Comparison of ENCODE assay signal across 24 cellular contexts in the genomic region with DNA sequence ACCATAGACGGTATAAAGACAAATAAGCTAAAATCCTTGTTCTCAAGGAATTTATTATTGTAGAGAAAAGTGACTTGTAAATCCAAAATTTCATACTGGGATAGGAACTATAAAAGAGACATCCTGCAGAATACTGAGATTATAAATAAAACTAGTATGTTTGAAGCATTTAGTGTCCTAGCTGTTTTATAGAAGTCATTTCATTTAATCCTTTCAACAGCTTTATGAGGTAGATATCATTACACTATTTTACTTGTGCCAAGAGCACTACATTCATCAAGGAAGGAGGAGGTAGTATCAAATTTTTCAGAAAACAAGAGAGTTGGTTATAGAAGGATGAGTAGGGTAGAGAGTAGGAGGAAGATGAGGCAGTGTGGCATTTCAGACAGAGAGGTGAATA.
"Had no signal": no experiment of that assay in that cellular context is flagged by ENCODE, and none has a peak within 500 bp of the region (broad histone marks: within the 10 kb centered on the region; RNA-seq: fewer than 3 reads in every experiment).

No MANE protein-coding gene starts in this region.

- H3K4me3 Mint-ChIP-seq: activated CD8-positive, alpha-beta T cell treated with anti-CD3 and anti-CD28 coated beads for 36 hours; activated naive CD4-positive, alpha-beta T cell treated with anti-CD3 and anti-CD28 coated beads, Interleukin-2, amount 10 ng/mL, durations not matched to agents 7 days and 5 days; activated naive CD8-positive, alpha-beta T cell treated with anti-CD3 and anti-CD28 coated beads, Interleukin-2, amount 50 U/mL, for 24 hours; naive B cell; neural progenitor cell; T-cell had no signal

- H3K4me1 Mint-ChIP-seq: activated naive CD4-positive, alpha-beta T cell treated with anti-CD3 and anti-CD28 coated beads, Interleukin-2, amount 10 ng/mL, durations not matched to agents 7 days and 5 days; activated naive CD8-positive, alpha-beta T cell treated with anti-CD3 and anti-CD28 coated beads, Interleukin-2, amount 50 U/mL, for 24 hours; naive B cell had no signal

- H2AFZ ChIP-seq: neural progenitor cell had no signal

- DNase-seq: activated CD4-positive, alpha-beta T cell treated with anti-CD3 and anti-CD28 coated beads for 48 hours; activated CD4-positive, CD25-positive, alpha-beta regulatory T cell; activated CD8-positive, alpha-beta T cell treated with anti-CD3 and anti-CD28 coated beads for 36 hours; activated effector memory CD4-positive, alpha-beta T cell treated with Interleukin-2 at 50 U/mL for 16 hours; activated naive CD4-positive, alpha-beta T cell treated with anti-CD3 and anti-CD28 coated beads, Interleukin-2, amount 10 ng/mL, durations not matched to agents 7 days and 5 days; activated naive CD8-positive, alpha-beta T cell treated with anti-CD3 and anti-CD28 coated beads, Interleukin-2, amount 50 U/mL, for 24 hours; activated T-cell treated with anti-CD3 and anti-CD28 coated beads, Interleukin-2, amount 50 U/mL, for 1 hour; anterior cingulate cortex; central memory CD4-positive, alpha-beta T cell; left ventricle myocardium superior; mucosa of descending colon; naive B cell; pancreas; stimulated activated CD4-positive, alpha-beta T cell treated with anti-CD3 and anti-CD28 coated beads, Interleukin-12 subunit alpha, Interleukin-12 subunit beta, amount 100 ng/mL, for 4 hours; stimulated activated CD4-positive, alpha-beta T cell treated with anti-CD3 and anti-CD28 coated beads, Interleukin-1b, Interleukin-23, amount 100 ng/mL, for 48 hours; stimulated activated CD8-positive, alpha-beta memory T cell treated with anti-CD3 and anti-CD28 coated beads, Interleukin-4, amount 100 ng/mL, for 48 hours; stimulated activated naive CD8-positive, alpha-beta T cell treated with anti-CD3 and anti-CD28 coated beads, Interleukin-15, Interleukin-2, amounts not matched to agents 100 U/mL and 50 U/mL, for 24 hours; substantia nigra; T-cell had no signal

- H3K4me1 ChIP-seq: neural progenitor cell, vagina had no signal

- ATAC-seq: activated CD8-positive, alpha-beta T cell treated with anti-CD3 and anti-CD28 coated beads for 36 hours; activated naive CD8-positive, alpha-beta T cell treated with anti-CD3 and anti-CD28 coated beads, Interleukin-2, amount 50 U/mL, for 24 hours; mucosa of descending colon; stimulated activated naive CD8-positive, alpha-beta T cell treated with anti-CD3 and anti-CD28 coated beads, Interleukin-15, Interleukin-2, amounts not matched to agents 100 U/mL and 50 U/mL, for 24 hours; T-cell had no signal

- H3K27me3 ChIP-seq: neural progenitor cell, pancreas, tibial nerve, vagina had no signal

- H3K9me3 Mint-ChIP-seq: activated CD8-positive, alpha-beta T cell treated with anti-CD3 and anti-CD28 coated beads for 36 hours; activated naive CD4-positive, alpha-beta T cell treated with anti-CD3 and anti-CD28 coated beads, Interleukin-2, amount 10 ng/mL, durations not matched to agents 7 days and 5 days; brain; neural progenitor cell; T-cell had no signal

- H3K36me3 ChIP-seq: neural progenitor cell, pancreas, vagina had no signal

- H3K9me3 ChIP-seq: mucosa of descending colon, pancreas, tibial nerve, vagina had no signal

- H3K27ac ChIP-seq: coronary artery, neural progenitor cell, pancreas, vagina had no signal

- H3K27ac Mint-ChIP-seq: activated CD8-positive, alpha-beta T cell treated with anti-CD3 and anti-CD28 coated beads for 36 hours; activated naive CD4-positive, alpha-beta T cell treated with anti-CD3 and anti-CD28 coated beads, Interleukin-2, amount 10 ng/mL, durations not matched to agents 7 days and 5 days; activated naive CD8-positive, alpha-beta T cell treated with anti-CD3 and anti-CD28 coated beads, Interleukin-2, amount 50 U/mL, for 24 hours; neural progenitor cell; T-cell had no signal

- H3K9ac ChIP-seq: neural progenitor cell had no signal

- H3K4me2 ChIP-seq: neural progenitor cell had no signal

- H3K4me3 ChIP-seq: coronary artery, mucosa of descending colon, neural progenitor cell, pancreas, tibial nerve, vagina had no signal

- H3K27me3 Mint-ChIP-seq: activated CD8-positive, alpha-beta T cell treated with anti-CD3 and anti-CD28 coated beads for 36 hours; activated naive CD4-positive, alpha-beta T cell treated with anti-CD3 and anti-CD28 coated beads, Interleukin-2, amount 10 ng/mL, durations not matched to agents 7 days and 5 days; activated naive CD8-positive, alpha-beta T cell treated with anti-CD3 and anti-CD28 coated beads, Interleukin-2, amount 50 U/mL, for 24 hours; brain; naive B cell; T-cell had no signal
